16 cellular contexts compared by ENCODE assay signal in genomic region chr1:153238536-153238935, GRCh38. TPM values are rescaled to one million over a fixed set of nuclear protein-coding genes. Genes with fewer than 3 reads are reported as not detected.
DNase-seq lines count a peak whose midpoint lies in the region; ATAC-seq and TF ChIP-seq lines count a peak whose summit lies in the region.
"Had no signal": no experiment of that assay in that cellular context is flagged by ENCODE, and none has a peak within 500 bp of the region (broad histone marks: within the 10 kb centered on the region; RNA-seq: fewer than 3 reads in every experiment).

No MANE protein-coding gene starts in this region.

- H3K27me3 ChIP-seq in PC-3 (ENCODE audit: low read length) (peaks cover 58% of the 10 kb centered on the region), foreskin keratinocyte (peaks cover 28% of the 10 kb centered on the region), dorsolateral prefrontal cortex (peaks cover 0 to 6% (median 0%) of the 10 kb centered on the region in 45 donors), ovary (no peaks in the 10 kb centered on the region)
- H3K27me3 ChIP-seq: ascending aorta, right atrium auricular region had no signal

- ATAC-seq in PC-3 (no peak; the same call in 1 of the 2 replicates), foreskin keratinocyte (no peak)
- ATAC-seq: stimulated activated naive CD8-positive, alpha-beta T cell treated with anti-CD3 and anti-CD28 coated beads, Interleukin-15, Interleukin-2, amounts not matched to agents 100 U/mL and 50 U/mL, for 24 hours had no signal

- H3F3A ChIP-seq in PC-3 (ENCODE audit: low read length, unreplicated experiment) = no peaks in the 10 kb centered on the region

- CTCF ChIA-PET in PC-3 (lab: Charles Lee) = no interaction called here

- POLR2A ChIA-PET in PC-3 (lab: Charles Lee; ENCODE audit: unreplicated experiment) = no interaction called here

- no peaks in the 10 kb centered on the region for H4K20me1 ChIP-seq in PC-3 (ENCODE audit: low read length)

- TF ChIP-seq POLR2A in ovary (IDR thresholded peaks at IDR 0.05) = no peak

- no peaks in the 10 kb centered on the region for H3K79me2 ChIP-seq in PC-3 (ENCODE audit: low read length)

- BruUV-seq in PC-3 (replicated peaks; lab: Mats Ljungman, UMichigan) = no TSS peak

- no peaks in the 10 kb centered on the region for H3K4me1 ChIP-seq in PC-3 (ENCODE audit: insufficient read depth, low read length)
- H3K4me1 ChIP-seq in foreskin keratinocyte = no peaks in the 10 kb centered on the region
- H3K4me1 ChIP-seq in ovary (ENCODE audit: insufficient read depth) = no peaks in the 10 kb centered on the region
- H3K4me1 ChIP-seq: ascending aorta, right atrium auricular region had no signal

- 44 to 68% (median 64%) methylated on average over 2 of the region's 2 CpGs for WGBS in ovary, 3 donors

- H3K27ac ChIP-seq in PC-3 (ENCODE audit: low read length) = no peak overlapping the region
- no peak overlapping the region for H3K27ac ChIP-seq in foreskin keratinocyte
- no peak overlapping the region for H3K27ac ChIP-seq in dorsolateral prefrontal cortex
- no peak overlapping the region for H3K27ac ChIP-seq in ovary
- H3K27ac ChIP-seq: ascending aorta, right atrium auricular region had no signal

- H3K4me3 ChIP-seq in PC-3 (ENCODE audit: low read length) (no peak overlapping the region), dorsolateral prefrontal cortex (no peak overlapping the region), ovary (no peak overlapping the region)
- H3K4me3 ChIP-seq: ascending aorta, right atrium auricular region had no signal

- DNase-seq in A172 (ENCODE audit: low spot score) (peak; percentile 16), GM10266 (ENCODE audit: extremely low spot score) (no peak), PC-3 (peak; percentile 18), foreskin keratinocyte (no peak), dorsolateral prefrontal cortex (no peak), ovary (no peak), nucleus accumbens (lab: John Stamatoyannopoulos, UW) (no peak), SKM-1 (lab: John Stamatoyannopoulos, UW; ENCODE audit: unreplicated experiment) (no peak)
- DNase-seq: activated CD4-positive, alpha-beta memory T cell treated with anti-CD3 and anti-CD28 coated beads for 36 hours; dermis blood vessel endothelial cell; foreskin fibroblast; stimulated activated CD4-positive, alpha-beta T cell treated with anti-CD3 and anti-CD28 coated beads, Interleukin-4, amount 100 ng/mL, for 4 hours; stimulated activated naive CD8-positive, alpha-beta T cell treated with anti-CD3 and anti-CD28 coated beads, Interleukin-15, Interleukin-2, amounts not matched to agents 100 U/mL and 50 U/mL, for 24 hours had no signal

- H3K9me3 ChIP-seq in PC-3 (ENCODE audit: low read length) (no peaks in the 10 kb centered on the region), ovary (no peaks in the 10 kb centered on the region)
- H3K9me3 ChIP-seq: ascending aorta, right atrium auricular region had no signal

- H3K9me2 ChIP-seq in PC-3 (replicated peaks; ENCODE audit: low read length) = no peaks in the 10 kb centered on the region

- peak; percentile 28 for TF ChIP-seq CTCF in GM10266 (IDR thresholded peaks at IDR 0.05; ENCODE audit: control insufficient read depth, insufficient read depth, low read depth, missing control alignments)
- peak; percentile 46 for TF ChIP-seq CTCF in PC-3 (conservative IDR thresholded peaks at IDR 0.05; ENCODE audit: low read depth, low read length)
- TF ChIP-seq CTCF in foreskin keratinocyte (conservative IDR thresholded peaks at IDR 0.05) = peak; percentile 51
- peak in 1 of 56 donors; percentile 13 for TF ChIP-seq CTCF in dorsolateral prefrontal cortex (IDR thresholded peaks at IDR 0.05 in 54 of 56, conservative IDR thresholded peaks at IDR 0.05 in 2 of 56; ENCODE audit: low read depth in 1 of 56, partially characterized antibody in 56 of 56)
- no peak for TF ChIP-seq CTCF in ovary (IDR thresholded peaks at IDR 0.05)

- no peaks in the 10 kb centered on the region for H3K36me3 ChIP-seq in PC-3 (ENCODE audit: low read depth, low read length)
- no peaks in the 10 kb centered on the region for H3K36me3 ChIP-seq in ovary
- H3K36me3 ChIP-seq: ascending aorta, right atrium auricular region had no signal

- no peak overlapping the region for H3K9ac ChIP-seq in PC-3 (ENCODE audit: low read length)

- TF ChIP-seq EP300 in ovary (IDR thresholded peaks at IDR 0.05) = no peak

- intact Hi-C loops in PC-3 (cut with micrococcal nuclease) = no loop called here
- intact Hi-C loops in dorsolateral prefrontal cortex (cut with DNase I) = no loop called here
- intact Hi-C loops in ovary (cut with DNase I) = no loop called here

- H2AFZ ChIP-seq in PC-3 (ENCODE audit: low read length) = no peak overlapping the region

- no peak overlapping the region for H3K4me2 ChIP-seq in PC-3 (ENCODE audit: low read length)

RNA-seq across cellular contexts. Expression of gene LORICRIN, which starts 21.0 kb away (rescaled TPM):
- total RNA-seq in A172 (2014; rRNA removed; shearing (Covaris generic)) = not detected in 2 replicates
- total RNA-seq in PC-3 (2014; rRNA removed) (not detected in 2 replicates), foreskin keratinocyte (not detected in 2 replicates), dorsolateral prefrontal cortex (1 to 10 TPM in 1 of 120 experiments, under 1 TPM in 23, not detected in 96; 0.30 to 1.4 (median 0.50) TPM), ovary (under 1 TPM in 1 of 7 donors, not detected in 6; 0.25 TPM)
- polyA plus RNA-seq in foreskin keratinocyte (0.03 TPM in 1 of 2 replicates, not detected in the other), ovary (under 1 TPM in 1 of 2 donors, not detected in 1; 0.07 TPM)
- total RNA-seq: ascending aorta, dermis blood vessel endothelial cell, G401, right atrium auricular region had no signal

RNA-seq across cellular contexts. Expression of gene PRR9, which starts 21.2 kb away (rescaled TPM):
- not detected in 2 replicates for total RNA-seq in A172 (2014; rRNA removed; shearing (Covaris generic))
- total RNA-seq in PC-3 (2014; rRNA removed) (not detected in 2 replicates), foreskin keratinocyte (1.2 and 2.9 TPM in 2 replicates), dorsolateral prefrontal cortex (not detected), ovary (1 to 10 TPM in 1 of 7 donors, not detected in 6; 1.3 TPM)
- polyA plus RNA-seq in foreskin keratinocyte (0.78 and 3.5 TPM in 2 replicates), ovary (under 1 TPM in 1 of 2 donors, not detected in 1; 0.13 TPM)
- total RNA-seq: activated CD4-positive, alpha-beta memory T cell treated with anti-CD3 and anti-CD28 coated beads for 36 hours; ascending aorta; dermis blood vessel endothelial cell; G401 had no signal

RNA-seq across cellular contexts. Expression of gene LELP1, which starts 35.3 kb away (rescaled TPM):
- total RNA-seq in A172 (2014; rRNA removed; shearing (Covaris generic)) = not detected in 2 replicates
- not detected in 2 replicates for total RNA-seq in PC-3 (2014; rRNA removed)
- total RNA-seq in foreskin keratinocyte = not detected in 2 replicates
- not detected in 2 replicates for polyA plus RNA-seq in foreskin keratinocyte
- not detected for total RNA-seq in dorsolateral prefrontal cortex
- not detected for total RNA-seq in ovary
- polyA plus RNA-seq in ovary = not detected
- total RNA-seq: activated CD4-positive, alpha-beta memory T cell treated with anti-CD3 and anti-CD28 coated beads for 36 hours; ascending aorta; dermis blood vessel endothelial cell; G401; right atrium auricular region had no signal

Comparison
In these comparisons a context has a peak if more than half of its experiments do, and no peak if none do; other contexts are left out.
1. DNase-seq: peak in A172 (single experiment) and PC-3 (single experiment); none in GM10266 (single experiment), foreskin keratinocyte (0 of 2), dorsolateral prefrontal cortex (0 of 10), ovary (0 of 5), nucleus accumbens (0 of 56) and SKM-1 (single experiment).
2. CTCF ChIP-seq: peak in GM10266 (single experiment), PC-3 (single experiment) and foreskin keratinocyte (single experiment); none in ovary (0 of 3).